ENCODE assay signal across 21 cellular contexts in genomic region chr11:76663912-76664440, GRCh38. TPM values are rescaled to one million over a fixed set of nuclear protein-coding genes. Genes with fewer than 3 reads are reported as not detected.
DNase-seq lines count a peak whose midpoint lies in the region; ATAC-seq and TF ChIP-seq lines count a peak whose summit lies in the region.
"Had no signal": no experiment of that assay in that cellular context is flagged by ENCODE, and none has a peak within 500 bp of the region (broad histone marks: within the 10 kb centered on the region; RNA-seq: fewer than 3 reads in every experiment).

No MANE protein-coding gene starts in this region.

- peak overlapping the region in 1 of 2 donors; percentile 68 for H3K4me3 Mint-ChIP-seq in effector memory CD8-positive, alpha-beta T cell
- no peak overlapping the region for H3K4me3 Mint-ChIP-seq in nephron
- H3K4me3 Mint-ChIP-seq: natural killer cell treated with Interleukin-12 subunit alpha and Interleukin-12 subunit beta and Interleukin-15 and Interleukin-18, amount 100 ng/mL, for 72 hours; type B pancreatic cell had no signal

- peaks cover 6% of the 10 kb centered on the region for H3K36me3 Mint-ChIP-seq in effector memory CD8-positive, alpha-beta T cell (ENCODE audit: insufficient read depth)
- H3K36me3 Mint-ChIP-seq in nephron (ENCODE audit: low read depth), result no peaks in the 10 kb centered on the region
- H3K36me3 Mint-ChIP-seq: CD4-positive, alpha-beta memory T cell; immature natural killer cell; natural killer cell treated with Interleukin-12 subunit alpha and Interleukin-12 subunit beta and Interleukin-15 and Interleukin-18, amount 100 ng/mL, for 72 hours; type B pancreatic cell had no signal

- intact Hi-C loops in heart left ventricle (cut with DNase I), result no loop called here
- intact Hi-C loops in uterus (cut with DNase I; ENCODE audit: low total_unique reads), result no loop called here

- peak overlapping the region; percentile 25 to 90 for H3K27ac Mint-ChIP-seq in effector memory CD8-positive, alpha-beta T cell
- H3K27ac Mint-ChIP-seq in nephron, result peak overlapping the region in 2 of 3 experiments; percentile 41 to 76
- H3K27ac Mint-ChIP-seq: type B pancreatic cell had no signal

- peaks cover 0 to 67% (median 42%) of the 10 kb centered on the region in 9 donors for H3K36me3 ChIP-seq in heart left ventricle
- H3K36me3 ChIP-seq in right atrium auricular region, result peaks cover 43% of the 10 kb centered on the region
- no peaks in the 10 kb centered on the region for H3K36me3 ChIP-seq in uterus

- H3K9me3 ChIP-seq in heart left ventricle (no peaks in the 10 kb centered on the region), right atrium auricular region (no peaks in the 10 kb centered on the region), uterus (no peaks in the 10 kb centered on the region)

- ATAC-seq in heart left ventricle, result no peak
- no peak for ATAC-seq in effector memory CD8-positive, alpha-beta T cell (replicated peaks)
- ATAC-seq in left lobe of liver, result no peak

- H3K27ac ChIP-seq in heart left ventricle, result peak overlapping the region in 10 of 12 donors; percentile 44 to 93 (median 68)
- H3K27ac ChIP-seq in right atrium auricular region, result no peak overlapping the region
- H3K27ac ChIP-seq in uterus, result peak overlapping the region; percentile 47 to 83
- H3K27ac ChIP-seq: VCaP had no signal

- H3K27me3 ChIP-seq in heart left ventricle (no peaks in the 10 kb centered on the region), right atrium auricular region (no peaks in the 10 kb centered on the region), uterus (no peaks in the 10 kb centered on the region)

- TF ChIP-seq POLR2A in heart left ventricle (IDR thresholded peaks at IDR 0.05), result no peak
- TF ChIP-seq POLR2A in uterus (IDR thresholded peaks at IDR 0.05), result no peak

- H3K4me1 ChIP-seq in heart left ventricle (peaks cover 0 to 61% (median 29%) of the 10 kb centered on the region in 12 donors), right atrium auricular region (peaks cover 0 to 57% of the 10 kb centered on the region in 2 donors), uterus (no peaks in the 10 kb centered on the region)

- peak in 2 of 5 donors; percentile 7 to 22 for DNase-seq in heart left ventricle
- DNase-seq in right atrium auricular region (ENCODE audit: low spot score), result no peak
- no peak for DNase-seq in effector memory CD8-positive, alpha-beta T cell
- DNase-seq in uterus, result no peak
- no peak for DNase-seq in left lobe of liver (ENCODE audit: low spot score)
- DNase-seq in putamen (ENCODE audit: low spot score), result no peak
- no peak for DNase-seq in stimulated activated CD8-positive, alpha-beta memory T cell treated with anti-CD3 and anti-CD28 coated beads, Interleukin-4, amount 100 ng/mL, for 48 hours
- DNase-seq: amniotic stem cell; caudate nucleus; effector CD4-positive, alpha-beta T cell; head of caudate nucleus; mesendoderm; NCI-H2029; NCI-H446 treated with DMSO at 0.1 percent for 48 hours had no signal

- H3K9me3 Mint-ChIP-seq in effector memory CD8-positive, alpha-beta T cell, result no peaks in the 10 kb centered on the region
- H3K9me3 Mint-ChIP-seq in nephron, result no peaks in the 10 kb centered on the region
- H3K9me3 Mint-ChIP-seq: CD4-positive, alpha-beta memory T cell; immature natural killer cell; natural killer cell treated with Interleukin-12 subunit alpha and Interleukin-12 subunit beta and Interleukin-15 and Interleukin-18, amount 100 ng/mL, for 72 hours; stimulated activated memory B cell treated with anti-CD40 and anti-IgM and Interleukin-4, amounts not matched to agents 10 μg/mL and 1 μg/mL and 100 μg/mL, for 72 hours; type B pancreatic cell had no signal

- WGBS in heart left ventricle, 4 donors, result 79 to 86% (median 83%) methylated on average over 5 to 7 of the region's 7 CpGs

- TF ChIP-seq CTCF in heart left ventricle (IDR thresholded peaks at IDR 0.05) (no peak), right atrium auricular region (IDR thresholded peaks at IDR 0.05) (no peak), nephron (IDR thresholded peaks at IDR 0.05; ENCODE audit: unreplicated experiment in 3 of 3) (no peak), uterus (IDR thresholded peaks at IDR 0.05) (no peak)

- H3K4me1 Mint-ChIP-seq in effector memory CD8-positive, alpha-beta T cell (ENCODE audit: low read depth in 2 of 2), result peaks cover 14 to 21% of the 10 kb centered on the region in 2 donors
- peaks cover 46% of the 10 kb centered on the region for H3K4me1 Mint-ChIP-seq in nephron

- H3K4me3 ChIP-seq in heart left ventricle (no peak overlapping the region), right atrium auricular region (no peak overlapping the region), uterus (no peak overlapping the region)

- H3K27me3 Mint-ChIP-seq in effector memory CD8-positive, alpha-beta T cell, result no peaks in the 10 kb centered on the region
- peaks cover 25% of the 10 kb centered on the region for H3K27me3 Mint-ChIP-seq in nephron (ENCODE audit: low read depth)

RNA-seq across cellular contexts. Expression of gene LRRC32, which starts 6.6 kb away (rescaled TPM):
- total RNA-seq in heart left ventricle (10 to 100 TPM; 20.1 to 67.1 (median 26.9) TPM), right atrium auricular region (10 to 100 TPM; 37.9 to 56.0 TPM), uterus (100 to 1,000 TPM in 1 of 4 donors, 10 to 100 TPM in 2, 1 to 10 TPM in 1; 10.0 to 121 (median 17.5) TPM), left lobe of liver (10.5 TPM)
- 10 to 100 TPM; 46.4 to 79.0 TPM for polyA plus RNA-seq in heart left ventricle

Comparison
In these comparisons a context has a peak if more than half of its experiments do, and no peak if none do; other contexts are left out.
1. H3K27ac ChIP-seq: peak in heart left ventricle (10 of 12) and uterus (2 of 2); none in right atrium auricular region (0 of 2).